ENCODE assay signal across 3 cellular contexts in genomic region chrX:123129805-123130204, GRCh38. TPM values are rescaled to one million over a fixed set of nuclear protein-coding genes. Genes with fewer than 3 reads are reported as not detected.
"Had no signal": no experiment of that assay in that cellular context is flagged by ENCODE, and none has a peak within 500 bp of the region (broad histone marks: within the 10 kb centered on the region; RNA-seq: fewer than 3 reads in every experiment).

No MANE protein-coding gene starts in this region.

RNA-seq across cellular contexts. Expression of gene GRIA3, which starts 54.3 kb away (rescaled TPM):
- total RNA-seq: natural killer cell; natural killer cell treated with Interleukin-12 subunit alpha and Interleukin-12 subunit beta and Interleukin-15 and Interleukin-18, amount 100 ng/mL, for 72 hours; osteocyte had no signal
